Comparison of ENCODE assay signal across 9 cellular contexts in the genomic region with DNA sequence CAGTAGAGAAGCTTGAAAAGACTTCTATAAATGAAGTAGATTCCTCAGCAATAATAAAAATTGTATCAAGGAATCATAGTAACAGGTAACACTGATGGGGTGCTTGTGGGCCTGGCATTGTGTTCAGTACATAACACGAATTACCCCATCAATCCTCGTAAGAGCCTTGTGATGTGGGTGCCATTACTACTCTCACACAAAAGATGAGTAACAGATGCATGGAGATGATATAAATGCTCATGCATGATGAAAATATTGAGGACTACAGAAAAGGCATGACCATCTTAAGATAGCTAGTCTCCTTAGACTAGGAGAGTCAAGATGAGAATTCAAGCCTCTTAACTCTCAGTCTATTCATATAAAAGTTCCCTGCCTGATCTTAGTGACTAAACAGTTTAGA.
"Had no signal": no experiment of that assay in that cellular context is flagged by ENCODE, and none has a peak within 500 bp of the region (broad histone marks: within the 10 kb centered on the region; RNA-seq: fewer than 3 reads in every experiment).

No MANE protein-coding gene starts in this region.

- H3K9me3 Mint-ChIP-seq: GM23338, H9, IgD-negative memory B cell had no signal

- ATAC-seq: GM23338, HepG2 had no signal

- H3K27ac Mint-ChIP-seq: GM23338, IgD-negative memory B cell had no signal

- H3K4me2 ChIP-seq: GM23338, KMS-11 had no signal

- H3K27ac ChIP-seq: HL-60, KMS-11 had no signal

- H3K9ac ChIP-seq: KMS-11 had no signal

- H2AFZ ChIP-seq: GM23338 had no signal

- H3K4me3 ChIP-seq: GM23338 had no signal

- H3K4me3 Mint-ChIP-seq: GM23338, H9, IgD-negative memory B cell had no signal

- DNase-seq: H9, HCEC 1CT, Karpas-422, KBM-7 had no signal

- H3K36me3 Mint-ChIP-seq: IgD-negative memory B cell had no signal

- H3K4me1 Mint-ChIP-seq: GM23338, IgD-negative memory B cell had no signal
